Comparison of ENCODE assay signal across 7 cellular contexts in genomic region chr11:12109591-12110196, GRCh38. TPM values are rescaled to one million over a fixed set of nuclear protein-coding genes. Genes with fewer than 3 reads are reported as not detected.
A peak's percentile ranks its signal among the peaks of the same experiment; 100 is the strongest.
DNase-seq lines count a peak whose midpoint lies in the region; ATAC-seq lines count a peak whose summit lies in the region.

No MANE protein-coding gene starts in this region.

- no peak overlapping the region for H3K27ac Mint-ChIP-seq in activated naive CD4-positive, alpha-beta T cell treated with anti-CD3 and anti-CD28 coated beads, Interleukin-2, amount 50 U/mL, for 24 hours
- H3K27ac Mint-ChIP-seq in stimulated activated naive CD8-positive, alpha-beta T cell treated with anti-CD3 and anti-CD28 coated beads, Interleukin-15, Interleukin-2, amounts not matched to agents 100 ng/mL and 50 ng/mL, for 24 hours: peak overlapping the region; percentile 89

- H3K27me3 ChIP-seq in HUES64 (ENCODE audit: insufficient read depth, low read length): peaks cover 47% of the 10 kb centered on the region
- H3K27me3 ChIP-seq in iPS-20b (ENCODE audit: insufficient read depth, low read length): peaks cover 56% of the 10 kb centered on the region

- no peak overlapping the region for H3K27ac ChIP-seq in HUES64 (ENCODE audit: low read depth, low read length)
- no peak overlapping the region for H3K27ac ChIP-seq in iPS-20b (ENCODE audit: low read length)

- peak overlapping the region; percentile 73 for H3K4me3 Mint-ChIP-seq in activated naive CD4-positive, alpha-beta T cell treated with anti-CD3 and anti-CD28 coated beads, Interleukin-2, amount 50 U/mL, for 24 hours
- peak overlapping the region; percentile 81 for H3K4me3 Mint-ChIP-seq in stimulated activated naive CD8-positive, alpha-beta T cell treated with anti-CD3 and anti-CD28 coated beads, Interleukin-15, Interleukin-2, amounts not matched to agents 100 ng/mL and 50 ng/mL, for 24 hours

- H3K27me3 Mint-ChIP-seq in activated naive CD4-positive, alpha-beta T cell treated with anti-CD3 and anti-CD28 coated beads, Interleukin-2, amount 50 U/mL, for 24 hours: no peaks in the 10 kb centered on the region
- peaks cover 4% of the 10 kb centered on the region for H3K27me3 Mint-ChIP-seq in stimulated activated naive CD8-positive, alpha-beta T cell treated with anti-CD3 and anti-CD28 coated beads, Interleukin-15, Interleukin-2, amounts not matched to agents 100 ng/mL and 50 ng/mL, for 24 hours

- intact Hi-C loops in posterior vena cava (cut with DNase I): loop anchor here in 1 of 2 donors (10.0 kb wide), 1 partner anchor 55 kb away; no protein-coding TSS in a partner anchor

- H3K4me1 Mint-ChIP-seq in activated naive CD4-positive, alpha-beta T cell treated with anti-CD3 and anti-CD28 coated beads, Interleukin-2, amount 50 U/mL, for 24 hours: peaks cover 16% of the 10 kb centered on the region
- peaks cover 27% of the 10 kb centered on the region for H3K4me1 Mint-ChIP-seq in stimulated activated naive CD8-positive, alpha-beta T cell treated with anti-CD3 and anti-CD28 coated beads, Interleukin-15, Interleukin-2, amounts not matched to agents 100 ng/mL and 50 ng/mL, for 24 hours (ENCODE audit: low read depth)

- no peaks in the 10 kb centered on the region for H3K9me3 Mint-ChIP-seq in activated naive CD4-positive, alpha-beta T cell treated with anti-CD3 and anti-CD28 coated beads, Interleukin-2, amount 50 U/mL, for 24 hours
- H3K9me3 Mint-ChIP-seq in stimulated activated naive CD8-positive, alpha-beta T cell treated with anti-CD3 and anti-CD28 coated beads, Interleukin-15, Interleukin-2, amounts not matched to agents 100 ng/mL and 50 ng/mL, for 24 hours: no peaks in the 10 kb centered on the region

- H3K4me3 ChIP-seq in HUES64 (ENCODE audit: low read length) (peak overlapping the region; percentile 64), iPS-20b (ENCODE audit: low read length) (peak overlapping the region; percentile 73)

- no peak for DNase-seq in posterior vena cava (ENCODE audit: low spot score)
- no peak for DNase-seq in HT-29 (ENCODE audit: low spot score)

- H3K4me1 ChIP-seq in HUES64 (ENCODE audit: insufficient read depth, low read length) (peaks cover 8% of the 10 kb centered on the region; the same call in 1 of the 2 replicates), iPS-20b (ENCODE audit: insufficient read depth, low read length) (no peaks in the 10 kb centered on the region)

- H3K9me3 ChIP-seq in HUES64 (ENCODE audit: insufficient read depth, low read depth, low read length) (no peaks in the 10 kb centered on the region), iPS-20b (ENCODE audit: insufficient read depth, low read depth, low read length) (no peaks in the 10 kb centered on the region)

- ATAC-seq in HG03135 (IDR thresholded peaks at IDR 0.05; ENCODE audit: unreplicated experiment): no peak

- 38% methylated on average over 7 of the region's 7 CpGs for WGBS in HUES64

- H3K36me3 ChIP-seq in HUES64 (ENCODE audit: insufficient read depth, low read length) (no peaks in the 10 kb centered on the region), iPS-20b (ENCODE audit: insufficient read depth, low read depth, low read length) (no peaks in the 10 kb centered on the region)

- H3K9ac ChIP-seq in HUES64 (ENCODE audit: low read depth, low read length) (no peak overlapping the region), iPS-20b (ENCODE audit: low read depth, low read length) (no peak overlapping the region; the same call in 1 of the 2 replicates)

- H3K36me3 Mint-ChIP-seq in activated naive CD4-positive, alpha-beta T cell treated with anti-CD3 and anti-CD28 coated beads, Interleukin-2, amount 50 U/mL, for 24 hours: no peaks in the 10 kb centered on the region
- no peaks in the 10 kb centered on the region for H3K36me3 Mint-ChIP-seq in stimulated activated naive CD8-positive, alpha-beta T cell treated with anti-CD3 and anti-CD28 coated beads, Interleukin-15, Interleukin-2, amounts not matched to agents 100 ng/mL and 50 ng/mL, for 24 hours (ENCODE audit: low read depth)

RNA-seq across cellular contexts. Expression of gene MICAL2, which starts 0.7 kb away (rescaled TPM):
- polyA plus RNA-seq in HUES64 (2013, experiment 1 of 2): 2.5 TPM
- polyA plus RNA-seq in HUES64 (2013, experiment 2 of 2): 1.2 TPM
- total RNA-seq in posterior vena cava: 100 to 1,000 TPM; 151 to 231 TPM
- 150 and 153 TPM in 2 replicates for total RNA-seq in HT-29 (2014; rRNA removed; shearing (Covaris generic))
